Comparison of ENCODE assay signal across 11 cellular contexts in genomic region chr9:130663258-130664171, GRCh38. TPM values are rescaled to one million over a fixed set of nuclear protein-coding genes. Genes with fewer than 3 reads are reported as not detected.
A peak's percentile ranks its signal among the peaks of the same experiment; 100 is the strongest.
DNase-seq lines count a peak whose midpoint lies in the region; ATAC-seq and TF ChIP-seq lines count a peak whose summit lies in the region.
"Had no signal": no experiment of that assay in that cellular context is flagged by ENCODE, and none has a peak within 500 bp of the region (broad histone marks: within the 10 kb centered on the region; RNA-seq: fewer than 3 reads in every experiment).

No MANE protein-coding gene starts in this region.

- no peaks in the 10 kb centered on the region for H3K9me3 Mint-ChIP-seq in activated T-cell treated with anti-CD3 and anti-CD28 coated beads, Interleukin-2, amount 50 U/mL, for 4 hours

- H3K36me3 Mint-ChIP-seq in activated T-cell treated with anti-CD3 and anti-CD28 coated beads, Interleukin-2, amount 50 U/mL, for 4 hours (ENCODE audit: insufficient read depth), result no peaks in the 10 kb centered on the region

- ATAC-seq in activated T-cell treated with anti-CD3 and anti-CD28 coated beads, Interleukin-2, amount 50 U/mL, for 4 hours, result peak; percentile 47 to 59

- no peak for TF ChIP-seq POLR2A in stomach (IDR thresholded peaks at IDR 0.05)

- H3K9ac ChIP-seq in iPS-20b (ENCODE audit: low read depth, low read length), result no peak overlapping the region
- H3K9ac ChIP-seq: KMS-11 had no signal

- no peak for DNase-seq in activated T-cell treated with anti-CD3 and anti-CD28 coated beads, Interleukin-2, amount 50 U/mL, for 4 hours
- DNase-seq in activated T-cell treated with anti-CD3 and anti-CD28 coated beads for 4 hours (no peak), WERI-Rb-1 (peak; percentile 52), stomach (no peak), AG20443 (ENCODE audit: low spot score) (no peak), GM19238 (ENCODE audit: insufficient read length, low spot score) (no peak), activated gamma-delta T cell (lab: John Stamatoyannopoulos, UW) (no peak)

- intact Hi-C loops in stomach (cut with DNase I; ENCODE audit: low total_unique reads), result no loop called here

- H3K4me3 ChIP-seq in WERI-Rb-1 (ENCODE audit: low read depth, low read length) (peak overlapping the region; percentile 8; the same call in 1 of the 2 replicates), iPS-20b (ENCODE audit: low read length) (peak overlapping the region; percentile 53; the same call in 1 of the 2 replicates), stomach (peak overlapping the region in 3 of 4 donors; percentile 8 to 38 (median 19))
- H3K4me3 ChIP-seq: cardiac muscle cell had no signal

- H3K4me1 ChIP-seq in iPS-20b (ENCODE audit: insufficient read depth, low read length) (no peaks in the 10 kb centered on the region; the same call in 1 of the 2 replicates), stomach (peaks cover 54 to 77% (median 74%) of the 10 kb centered on the region in 4 donors)

- H3K4me1 Mint-ChIP-seq in activated T-cell treated with anti-CD3 and anti-CD28 coated beads, Interleukin-2, amount 50 U/mL, for 4 hours (ENCODE audit: low read depth), result peaks cover 26% of the 10 kb centered on the region

- H3K27ac ChIP-seq in WERI-Rb-1 (no peak overlapping the region), iPS-20b (ENCODE audit: low read length) (no peak overlapping the region), stomach (no peak overlapping the region)
- H3K27ac ChIP-seq: cardiac muscle cell, KMS-11 had no signal

- no peak for TF ChIP-seq CTCF in WERI-Rb-1 (IDR thresholded peaks at IDR 0.05; ENCODE audit: low read depth, low read length)
- TF ChIP-seq CTCF in stomach (IDR thresholded peaks at IDR 0.05), result no peak

- peaks cover 97% of the 10 kb centered on the region for H3K27me3 ChIP-seq in WERI-Rb-1 (ENCODE audit: insufficient read depth, low read depth, severe bottlenecking)
- H3K27me3 ChIP-seq in iPS-20b (ENCODE audit: insufficient read depth, low read length), result peaks cover 100% of the 10 kb centered on the region
- peaks cover 69 to 100% (median 100%) of the 10 kb centered on the region in 3 donors for H3K27me3 ChIP-seq in stomach

- peaks cover 78% of the 10 kb centered on the region for H3K27me3 Mint-ChIP-seq in activated T-cell treated with anti-CD3 and anti-CD28 coated beads, Interleukin-2, amount 50 U/mL, for 4 hours (ENCODE audit: low read depth)

- H3K9me3 ChIP-seq in WERI-Rb-1 (ENCODE audit: severe bottlenecking), result no peaks in the 10 kb centered on the region
- H3K9me3 ChIP-seq in iPS-20b (ENCODE audit: insufficient read depth, low read depth, low read length), result peaks cover 17% of the 10 kb centered on the region
- peaks cover 0 to 9% (median 2%) of the 10 kb centered on the region in 4 donors for H3K9me3 ChIP-seq in stomach

- no peak for TF ChIP-seq EP300 in stomach (IDR thresholded peaks at IDR 0.05)

- H3K36me3 ChIP-seq in WERI-Rb-1 (no peaks in the 10 kb centered on the region), iPS-20b (ENCODE audit: insufficient read depth, low read depth, low read length) (no peaks in the 10 kb centered on the region), stomach (no peaks in the 10 kb centered on the region)
- H3K36me3 ChIP-seq: cardiac muscle cell had no signal

- 1 to 5% (median 4%) methylated on average over 47 to 78 of the region's 80 CpGs for WGBS in stomach, 5 donors

- peak overlapping the region; percentile 73 for H3K4me3 Mint-ChIP-seq in activated T-cell treated with anti-CD3 and anti-CD28 coated beads, Interleukin-2, amount 50 U/mL, for 4 hours

RNA-seq across cellular contexts. Expression of gene PRDM12, which starts 0.9 kb away (rescaled TPM):
- total RNA-seq in activated T-cell treated with anti-CD3 and anti-CD28 coated beads, Interleukin-2, amount 50 U/mL, for 4 hours, result under 1 TPM; 0.08 to 0.18 (median 0.14) TPM
- total RNA-seq in stomach, result not detected
- polyA plus RNA-seq in stomach, result under 1 TPM in 1 of 3 donors, not detected in 2; 0.08 TPM
- total RNA-seq: mononuclear cell had no signal

RNA-seq across cellular contexts. Expression of gene EXOSC2, which starts 30.1 kb away (rescaled TPM):
- 100 to 1,000 TPM; 112 to 116 (median 113) TPM for total RNA-seq in activated T-cell treated with anti-CD3 and anti-CD28 coated beads, Interleukin-2, amount 50 U/mL, for 4 hours
- total RNA-seq in stomach, result 10 to 100 TPM in 3 of 5 donors, 1 to 10 TPM in 2; 6.4 to 36.9 (median 14.0) TPM
- polyA plus RNA-seq in stomach, result 10 to 100 TPM; 13.6 to 15.0 (median 14.5) TPM
